8 cellular contexts compared by ENCODE assay signal in genomic region chr3:126287536-126288181, GRCh38.
DNase-seq lines count a peak whose midpoint lies in the region; ATAC-seq and TF ChIP-seq lines count a peak whose summit lies in the region.

No MANE protein-coding gene starts in this region.

- no peak overlapping the region for H3K27ac ChIP-seq in colonic mucosa
- peak overlapping the region; percentile 88 for H3K27ac ChIP-seq in layer of hippocampus (ENCODE audit: low read depth, low read length)

- H3K9me3 ChIP-seq in colonic mucosa: no peaks in the 10 kb centered on the region

- no peaks in the 10 kb centered on the region for H3K36me3 ChIP-seq in colonic mucosa

- H3K27ac Mint-ChIP-seq in stimulated activated naive B cell treated with anti-CD40 and anti-IgM and Interleukin-4, amounts not matched to agents 10 μg/mL and 1 μg/mL and 100 μg/mL, for 72 hours: no peak overlapping the region

- peaks cover 3 to 9% of the 10 kb centered on the region in 2 donors for H3K4me1 Mint-ChIP-seq in stimulated activated naive B cell treated with anti-CD40 and anti-IgM and Interleukin-4, amounts not matched to agents 10 μg/mL and 1 μg/mL and 100 μg/mL, for 72 hours

- H3K27me3 ChIP-seq in colonic mucosa (peaks cover 19% of the 10 kb centered on the region), layer of hippocampus (ENCODE audit: control insufficient read depth, insufficient read depth, low read length) (no peaks in the 10 kb centered on the region)

- no peaks in the 10 kb centered on the region for H3K9me3 Mint-ChIP-seq in stimulated activated naive B cell treated with anti-CD40 and anti-IgM and Interleukin-4, amounts not matched to agents 10 μg/mL and 1 μg/mL and 100 μg/mL, for 72 hours

- peaks cover 5% of the 10 kb centered on the region for H3K4me1 ChIP-seq in colonic mucosa

- no peaks in the 10 kb centered on the region for H3K36me3 Mint-ChIP-seq in stimulated activated naive B cell treated with anti-CD40 and anti-IgM and Interleukin-4, amounts not matched to agents 10 μg/mL and 1 μg/mL and 100 μg/mL, for 72 hours

- DNase-seq in AG09309 (ENCODE audit: low read depth) (no peak), NCI-H146 (lab: John Stamatoyannopoulos, UW) (peak; percentile 71), colonic mucosa (no peak), NCI-H774 (lab: John Stamatoyannopoulos, UW) (no peak)
- DNase-seq in stimulated activated naive B cell treated with anti-CD40 and anti-IgM and Interleukin-4, amounts not matched to agents 10 μg/mL and 1 μg/mL and 100 μg/mL, for 72 hours: no peak

- H3K4me3 ChIP-seq in AG09309 (ENCODE audit: control insufficient read depth, low read depth, low read length) (peak overlapping the region; percentile 38), colonic mucosa (peak overlapping the region; percentile 31)

- H3K27me3 Mint-ChIP-seq in stimulated activated naive B cell treated with anti-CD40 and anti-IgM and Interleukin-4, amounts not matched to agents 10 μg/mL and 1 μg/mL and 100 μg/mL, for 72 hours: peaks cover 36 to 48% of the 10 kb centered on the region in 2 donors

- TF ChIP-seq CTCF in AG09309 (IDR thresholded peaks at IDR 0.05; ENCODE audit: control insufficient read depth, insufficient read depth, low read depth, low read length, missing control alignments) (no peak), colonic mucosa (IDR thresholded peaks at IDR 0.05) (no peak)

- H3K9ac ChIP-seq in colonic mucosa (ENCODE audit: low read depth in 2 of 2, low read length in 2 of 2): peak overlapping the region in 1 of 2 donors; percentile 24

- no peak for ATAC-seq in stimulated activated naive B cell treated with anti-CD40 and anti-IgM and Interleukin-4, amounts not matched to agents 10 μg/mL and 1 μg/mL and 100 μg/mL, for 72 hours (replicated peaks)
- ATAC-seq in GM18867 (IDR thresholded peaks at IDR 0.05; ENCODE audit: unreplicated experiment): no peak
- no peak for ATAC-seq in HG02970 (IDR thresholded peaks at IDR 0.05; ENCODE audit: low FRiP score, unreplicated experiment)

- peak overlapping the region; percentile 29 to 31 for H3K4me3 Mint-ChIP-seq in stimulated activated naive B cell treated with anti-CD40 and anti-IgM and Interleukin-4, amounts not matched to agents 10 μg/mL and 1 μg/mL and 100 μg/mL, for 72 hours

- intact Hi-C loops in colonic mucosa (cut with DNase I): no loop called here
